13 cellular contexts compared by ENCODE assay signal in genomic region chr11:82863209-82863608, GRCh38.
"Had no signal": no experiment of that assay in that cellular context is flagged by ENCODE, and none has a peak within 500 bp of the region (broad histone marks: within the 10 kb centered on the region; RNA-seq: fewer than 3 reads in every experiment).

No MANE protein-coding gene starts in this region.

- H3K4me3 ChIP-seq: gastrocnemius medialis, heart right ventricle, pancreas, tibial artery, uterus had no signal

- H3K36me3 ChIP-seq: gastrocnemius medialis, pancreas, tibial artery, uterus had no signal

- DNase-seq: activated CD4-positive, alpha-beta T cell treated with anti-CD3 and anti-CD28 coated beads for 48 hours; activated naive CD4-positive, alpha-beta T cell; central memory CD4-positive, alpha-beta T cell; cortex of kidney; effector memory CD8-positive, alpha-beta T cell; gastrocnemius medialis; heart right ventricle; naive B cell; pancreas; tibial artery; uterus had no signal

- H3K27ac Mint-ChIP-seq: activated T-helper 1 cell treated with anti-CD3 and anti-CD28 coated beads, Interleukin-12 subunit alpha, Interleukin-12 subunit beta, Interleukin-2, Interleukin-4 antibody, amounts not matched to agents 30 ng/mL and 10 ng/mL and 1 ng/mL, durations not matched to agents 14 hours and 24 hours and 36 hours; effector memory CD8-positive, alpha-beta T cell had no signal

- H3K9me3 Mint-ChIP-seq: activated T-helper 1 cell treated with anti-CD3 and anti-CD28 coated beads, Interleukin-12 subunit alpha, Interleukin-12 subunit beta, Interleukin-2, Interleukin-4 antibody, amounts not matched to agents 30 ng/mL and 10 ng/mL and 1 ng/mL, durations not matched to agents 14 hours and 24 hours and 36 hours; effector memory CD8-positive, alpha-beta T cell; naive B cell had no signal

- H3K27me3 ChIP-seq: gastrocnemius medialis, heart right ventricle, pancreas, tibial artery, uterus had no signal

- ATAC-seq: effector memory CD8-positive, alpha-beta T cell; gastrocnemius medialis had no signal

- H3K27me3 Mint-ChIP-seq: effector memory CD8-positive, alpha-beta T cell; naive B cell had no signal

- H3K4me3 Mint-ChIP-seq: activated T-helper 1 cell treated with anti-CD3 and anti-CD28 coated beads, Interleukin-12 subunit alpha, Interleukin-12 subunit beta, Interleukin-2, Interleukin-4 antibody, amounts not matched to agents 30 ng/mL and 10 ng/mL and 1 ng/mL, durations not matched to agents 14 hours and 24 hours and 36 hours; effector memory CD8-positive, alpha-beta T cell; naive B cell had no signal

- H3K9me3 ChIP-seq: gastrocnemius medialis, heart right ventricle, pancreas, tibial artery, uterus had no signal

- H3K36me3 Mint-ChIP-seq: naive B cell had no signal

- H3K27ac ChIP-seq: epithelial cell of prostate, gastrocnemius medialis, heart right ventricle, pancreas, tibial artery, uterus had no signal
